Comparison of ENCODE assay signal across 11 cellular contexts in genomic region chr22:27810566-27810965, GRCh38. TPM values are rescaled to one million over a fixed set of nuclear protein-coding genes. Genes with fewer than 3 reads are reported as not detected.
A peak's percentile ranks its signal among the peaks of the same experiment; 100 is the strongest.
DNase-seq lines count a peak whose midpoint lies in the region; ATAC-seq and TF ChIP-seq lines count a peak whose summit lies in the region.
"Had no signal": no experiment of that assay in that cellular context is flagged by ENCODE, and none has a peak within 500 bp of the region (broad histone marks: within the 10 kb centered on the region; RNA-seq: fewer than 3 reads in every experiment).

No MANE protein-coding gene starts in this region.

- peaks cover 0 to 3% (median 0%) of the 10 kb centered on the region in 3 donors for H3K36me3 Mint-ChIP-seq in immature natural killer cell
- no peaks in the 10 kb centered on the region for H3K36me3 Mint-ChIP-seq in activated CD4-positive, alpha-beta T cell treated with anti-CD3 and anti-CD28 coated beads, Interleukin-2, amount 10 ng/mL, durations not matched to agents 7 days and 5 days (ENCODE audit: low read depth)
- H3K36me3 Mint-ChIP-seq: activated naive CD4-positive, alpha-beta T cell treated with anti-CD3 and anti-CD28 coated beads, Interleukin-2, amount 50 U/mL, for 24 hours had no signal

- peak; percentile 20 for DNase-seq in BJ (ENCODE audit: low read depth)
- DNase-seq in NCI-H446 treated with DMSO at 0.1 percent for 48 hours (lab: John Stamatoyannopoulos, UW) = peak; percentile 67
- peak; percentile 61 to 82 for DNase-seq in foreskin fibroblast
- peak; percentile 43 for DNase-seq in omental fat pad (ENCODE audit: low spot score)
- no peak for DNase-seq in HK-2 (ENCODE audit: unreplicated experiment)
- no peak for DNase-seq in immature natural killer cell
- no peak for DNase-seq in activated CD4-positive, alpha-beta T cell treated with anti-CD3 and anti-CD28 coated beads, Interleukin-2, amount 10 ng/mL, durations not matched to agents 7 days and 5 days
- DNase-seq in HAP-1 (ENCODE audit: low spot score in 2 of 2) = no peak
- DNase-seq: NCI-H1436 treated with DMSO at 0.1 percent for 48 hours had no signal

- no peaks in the 10 kb centered on the region for H3K4me1 ChIP-seq in HAP-1

- peaks cover 0 to under 1% of the 10 kb centered on the region in 2 donors for H3K4me1 Mint-ChIP-seq in immature natural killer cell
- H3K4me1 Mint-ChIP-seq in activated CD4-positive, alpha-beta T cell treated with anti-CD3 and anti-CD28 coated beads, Interleukin-2, amount 10 ng/mL, durations not matched to agents 7 days and 5 days = no peaks in the 10 kb centered on the region
- H3K4me1 Mint-ChIP-seq: activated naive CD4-positive, alpha-beta T cell treated with anti-CD3 and anti-CD28 coated beads, Interleukin-2, amount 50 U/mL, for 24 hours had no signal

- H3K36me3 ChIP-seq in BJ (ENCODE audit: control insufficient read depth, insufficient read depth, low read length) = no peaks in the 10 kb centered on the region
- no peaks in the 10 kb centered on the region for H3K36me3 ChIP-seq in HAP-1 (replicated peaks)

- 0 out of 2 replicates have a peak, but pooled peaks have one; percentile 12 for TF ChIP-seq CTCF in BJ (IDR thresholded peaks at IDR 0.05; ENCODE audit: insufficient read depth, low read depth, low read length)
- TF ChIP-seq CTCF in foreskin fibroblast (IDR thresholded peaks at IDR 0.05; ENCODE audit: low read depth, low read length) = no peak
- TF ChIP-seq CTCF in omental fat pad (IDR thresholded peaks at IDR 0.05) = no peak

- H3K27ac Mint-ChIP-seq in immature natural killer cell = no peak overlapping the region
- no peak overlapping the region for H3K27ac Mint-ChIP-seq in activated CD4-positive, alpha-beta T cell treated with anti-CD3 and anti-CD28 coated beads, Interleukin-2, amount 10 ng/mL, durations not matched to agents 7 days and 5 days
- H3K27ac Mint-ChIP-seq: activated naive CD4-positive, alpha-beta T cell treated with anti-CD3 and anti-CD28 coated beads, Interleukin-2, amount 50 U/mL, for 24 hours; T-helper 2 cell treated with Interferon-gamma antibody and Interleukin-4, amounts not matched to agents 5 μg/mL and 100 μg/mL, for 36 hours had no signal

- H3K4me3 ChIP-seq in BJ (ENCODE audit: low read depth, low read length) = no peak overlapping the region
- no peak overlapping the region for H3K4me3 ChIP-seq in foreskin fibroblast (ENCODE audit: low read depth in 1 of 2, low read length in 2 of 2)
- H3K4me3 ChIP-seq in HAP-1 = no peak overlapping the region

- POLR2A ChIA-PET in BJ (lab: Charles Lee) = no interaction called here
- POLR2A ChIA-PET in activated CD4-positive, alpha-beta T cell treated with anti-CD3 and anti-CD28 coated beads, Interleukin-2, amount 10 ng/mL, durations not matched to agents 7 days and 5 days (lab: Charles Lee) = no interaction called here

- in situ Hi-C loops in HAP-1 (cut with MboI; ENCODE audit: low sequenced_read_pairs) = no loop called here

- ATAC-seq in omental fat pad (ENCODE audit: low FRiP score) = peak; percentile 81

- H3K9me3 Mint-ChIP-seq in immature natural killer cell = no peaks in the 10 kb centered on the region
- no peaks in the 10 kb centered on the region for H3K9me3 Mint-ChIP-seq in activated CD4-positive, alpha-beta T cell treated with anti-CD3 and anti-CD28 coated beads, Interleukin-2, amount 10 ng/mL, durations not matched to agents 7 days and 5 days
- H3K9me3 Mint-ChIP-seq: activated naive CD4-positive, alpha-beta T cell treated with anti-CD3 and anti-CD28 coated beads, Interleukin-2, amount 50 U/mL, for 24 hours; T-helper 2 cell treated with Interferon-gamma antibody and Interleukin-4, amounts not matched to agents 5 μg/mL and 100 μg/mL, for 36 hours had no signal

- H3K27me3 Mint-ChIP-seq in immature natural killer cell (ENCODE audit: low read depth in 3 of 3) = peaks cover 0 to 2% (median 2%) of the 10 kb centered on the region in 3 donors
- peaks cover 4% of the 10 kb centered on the region for H3K27me3 Mint-ChIP-seq in activated CD4-positive, alpha-beta T cell treated with anti-CD3 and anti-CD28 coated beads, Interleukin-2, amount 10 ng/mL, durations not matched to agents 7 days and 5 days

- H3K27me3 ChIP-seq in BJ (ENCODE audit: control insufficient read depth, insufficient read depth, low read length) = peaks cover 2% of the 10 kb centered on the region; the same call in 1 of the 2 replicates
- no peaks in the 10 kb centered on the region for H3K27me3 ChIP-seq in HAP-1 (ENCODE audit: low read depth)

- CTCF ChIA-PET in BJ (lab: Yijun Ruan, JAX) = interaction anchor here (0.7 kb wide), 1 partner anchor 406 kb away, joined by 3 read pairs; no protein-coding TSS in a partner anchor
- CTCF ChIA-PET in activated CD4-positive, alpha-beta T cell treated with anti-CD3 and anti-CD28 coated beads, Interleukin-2, amount 10 ng/mL, durations not matched to agents 7 days and 5 days (lab: Charles Lee) = no interaction called here

- no peak overlapping the region for H3K4me3 Mint-ChIP-seq in immature natural killer cell
- no peak overlapping the region for H3K4me3 Mint-ChIP-seq in activated CD4-positive, alpha-beta T cell treated with anti-CD3 and anti-CD28 coated beads, Interleukin-2, amount 10 ng/mL, durations not matched to agents 7 days and 5 days
- H3K4me3 Mint-ChIP-seq: activated naive CD4-positive, alpha-beta T cell treated with anti-CD3 and anti-CD28 coated beads, Interleukin-2, amount 50 U/mL, for 24 hours; T-helper 2 cell treated with Interferon-gamma antibody and Interleukin-4, amounts not matched to agents 5 μg/mL and 100 μg/mL, for 36 hours had no signal

- H3K9me3 ChIP-seq in HAP-1 = no peaks in the 10 kb centered on the region

RNA-seq across cellular contexts. Expression of gene MN1, which starts 9.0 kb away (rescaled TPM):
- 0.53 and 1.3 TPM in 2 replicates for polyA plus RNA-seq in BJ (2011; rRNA removed)
- 0.66 and 2.0 TPM in 2 replicates for polyA minus RNA-seq in BJ (2011; rRNA and poly(A)+ RNA removed)
- 10 to 100 TPM in 1 of 4 donors, 1 to 10 TPM in 3; 4.8 to 16.5 (median 8.9) TPM for total RNA-seq in omental fat pad
- polyA plus RNA-seq in immature natural killer cell = under 1 TPM in 2 of 3 donors, not detected in 1; 0.03 to 0.14 TPM
- under 1 TPM; 0.10 to 0.12 TPM for total RNA-seq in activated CD4-positive, alpha-beta T cell treated with anti-CD3 and anti-CD28 coated beads, Interleukin-2, amount 10 ng/mL, durations not matched to agents 7 days and 5 days

Comparison
In these comparisons a context has a peak if more than half of its experiments do, and no peak if none do; other contexts are left out.
1. DNase-seq: peak in BJ (single experiment), NCI-H446 treated with DMSO at 0.1 percent for 48 hours (single experiment), foreskin fibroblast (2 of 2) and omental fat pad (single experiment); none in HK-2 (single experiment), immature natural killer cell (0 of 3), activated CD4-positive, alpha-beta T cell treated with anti-CD3 and anti-CD28 coated beads, Interleukin-2, amount 10 ng/mL, durations not matched to agents 7 days and 5 days (single experiment) and HAP-1 (0 of 2).
2. RNA of gene MN1, which starts 9.0 kb away (total RNA-seq): 4.8 to 16.5 TPM in omental fat pad; 0.10 to 0.12 TPM in activated CD4-positive, alpha-beta T cell treated with anti-CD3 and anti-CD28 coated beads, Interleukin-2, amount 10 ng/mL, durations not matched to agents 7 days and 5 days; every median in the first group is over 4 times any median in the second.